In the genomic region with DNA sequence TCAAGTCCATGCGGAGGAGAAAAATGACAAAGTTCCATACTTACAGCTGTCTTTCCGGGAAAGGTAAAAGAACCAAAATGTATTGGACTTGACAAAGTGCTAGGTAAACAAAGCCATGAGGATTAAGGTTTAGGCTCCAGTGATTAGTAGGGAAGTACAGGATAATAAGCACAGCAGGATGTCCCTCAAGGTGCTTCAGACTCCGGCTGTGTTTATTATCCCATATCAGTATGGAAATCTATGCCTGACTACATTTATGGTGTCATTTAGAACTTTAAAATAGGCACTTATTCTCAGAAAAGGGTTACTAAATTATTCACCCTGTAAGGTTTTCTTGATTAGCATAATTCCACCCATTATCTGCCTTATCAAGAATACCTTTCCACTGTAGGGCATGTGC, we compare ENCODE assay signal across 15 cellular contexts.
A peak's percentile ranks its signal among the peaks of the same experiment; 100 is the strongest.
DNase-seq lines count a peak whose midpoint lies in the region; ATAC-seq and TF ChIP-seq lines count a peak whose summit lies in the region.
"Had no signal": no experiment of that assay in that cellular context is flagged by ENCODE, and none has a peak within 500 bp of the region (broad histone marks: within the 10 kb centered on the region; RNA-seq: fewer than 3 reads in every experiment).

No MANE protein-coding gene starts in this region.

- no peaks in the 10 kb centered on the region for H3K27me3 ChIP-seq in neural cell (ENCODE audit: insufficient read depth, low read depth, low read length)

- no peaks in the 10 kb centered on the region for H3K9me3 ChIP-seq in neural cell (ENCODE audit: low read length)

- TF ChIP-seq RAD21 in neural cell (conservative IDR thresholded peaks at IDR 0.05) = no peak

- no peaks in the 10 kb centered on the region for H3F3A ChIP-seq in neural cell (ENCODE audit: insufficient read depth, low read length, poor library complexity, severe bottlenecking)

- H2AFZ ChIP-seq in neural cell (ENCODE audit: low read depth, low read length) = no peak overlapping the region

- no peak for TF ChIP-seq CTCF in neural cell (IDR thresholded peaks at IDR 0.05; ENCODE audit: poor library complexity, severe bottlenecking)

- no peak for TF ChIP-seq EP300 in neural cell (conservative IDR thresholded peaks at IDR 0.05; ENCODE audit: poor library complexity, severe bottlenecking)

- no peaks in the 10 kb centered on the region for H4K20me1 ChIP-seq in neural cell (ENCODE audit: insufficient read depth)

- ATAC-seq in HG03571 (IDR thresholded peaks at IDR 0.05; ENCODE audit: unreplicated experiment) (no peak), HG03521 (IDR thresholded peaks at IDR 0.05; ENCODE audit: unreplicated experiment) (no peak)

- no peak overlapping the region for H3K4me2 ChIP-seq in neural cell (ENCODE audit: low read length)

- DNase-seq in NCI-H2107 treated with DMSO at 0.1 percent for 48 hours (lab: John Stamatoyannopoulos, UW; ENCODE audit: unreplicated experiment) (peak; percentile 34), NCI-H2107 (lab: John Stamatoyannopoulos, UW) (no peak), NCI-H146 treated with DMSO at 0.1 percent for 48 hours (lab: John Stamatoyannopoulos, UW; ENCODE audit: unreplicated experiment) (peak; percentile 29), NCI-H748 (lab: John Stamatoyannopoulos, UW; ENCODE audit: unreplicated experiment) (peak; percentile 70)
- DNase-seq in activated CD8-positive, alpha-beta memory T cell treated with anti-CD3 and anti-CD28 coated beads for 24 hours = no peak
- DNase-seq: 8988T; DMS153; GDM1; NCI-H1105; NCI-H2029; NK-92 treated with Interleukin-12 subunit alpha and Interleukin-12 subunit beta, amount 100 ng/mL, for 24 hours had no signal

- H3K79me2 ChIP-seq in neural cell (replicated peaks; ENCODE audit: insufficient read depth, low read length) = no peaks in the 10 kb centered on the region

- no peak overlapping the region for H3K9ac ChIP-seq in neural cell (ENCODE audit: low read length)

- H3K36me3 ChIP-seq in neural cell (ENCODE audit: insufficient read depth, low read length) = no peaks in the 10 kb centered on the region

- H3K9me2 ChIP-seq in neural cell (ENCODE audit: insufficient read depth, low read length) = no peaks in the 10 kb centered on the region

- peak overlapping the region; percentile 55 for H3K27ac ChIP-seq in neural cell (ENCODE audit: low read length)
- H3K27ac ChIP-seq: SK-N-MC had no signal

- H3K4me3 ChIP-seq in neural cell (ENCODE audit: low read length) = no peak overlapping the region
- H3K4me3 ChIP-seq: SK-N-MC had no signal

TF ChIP-seq in neural cell, 6 proteins besides CTCF, POLR2A, EP300 and RAD21:
- TF ChIP-seq SMC3 (conservative IDR thresholded peaks at IDR 0.05; ENCODE audit: poor library complexity) (no peak), POLR2AphosphoS5 (IDR thresholded peaks at IDR 0.05) (no peak), MXI1 (conservative IDR thresholded peaks at IDR 0.05; ENCODE audit: poor library complexity, severe bottlenecking) (no peak), TAF1 (IDR thresholded peaks at IDR 0.05; ENCODE audit: low read depth) (no peak)

Comparison
In these comparisons a context has a peak if more than half of its experiments do, and no peak if none do; other contexts are left out.
1. DNase-seq: peak in NCI-H2107 treated with DMSO at 0.1 percent for 48 hours (single experiment), NCI-H146 treated with DMSO at 0.1 percent for 48 hours (single experiment) and NCI-H748 (single experiment); none in NCI-H2107 (single experiment) and activated CD8-positive, alpha-beta memory T cell treated with anti-CD3 and anti-CD28 coated beads for 24 hours (single experiment).